In the genomic region with DNA sequence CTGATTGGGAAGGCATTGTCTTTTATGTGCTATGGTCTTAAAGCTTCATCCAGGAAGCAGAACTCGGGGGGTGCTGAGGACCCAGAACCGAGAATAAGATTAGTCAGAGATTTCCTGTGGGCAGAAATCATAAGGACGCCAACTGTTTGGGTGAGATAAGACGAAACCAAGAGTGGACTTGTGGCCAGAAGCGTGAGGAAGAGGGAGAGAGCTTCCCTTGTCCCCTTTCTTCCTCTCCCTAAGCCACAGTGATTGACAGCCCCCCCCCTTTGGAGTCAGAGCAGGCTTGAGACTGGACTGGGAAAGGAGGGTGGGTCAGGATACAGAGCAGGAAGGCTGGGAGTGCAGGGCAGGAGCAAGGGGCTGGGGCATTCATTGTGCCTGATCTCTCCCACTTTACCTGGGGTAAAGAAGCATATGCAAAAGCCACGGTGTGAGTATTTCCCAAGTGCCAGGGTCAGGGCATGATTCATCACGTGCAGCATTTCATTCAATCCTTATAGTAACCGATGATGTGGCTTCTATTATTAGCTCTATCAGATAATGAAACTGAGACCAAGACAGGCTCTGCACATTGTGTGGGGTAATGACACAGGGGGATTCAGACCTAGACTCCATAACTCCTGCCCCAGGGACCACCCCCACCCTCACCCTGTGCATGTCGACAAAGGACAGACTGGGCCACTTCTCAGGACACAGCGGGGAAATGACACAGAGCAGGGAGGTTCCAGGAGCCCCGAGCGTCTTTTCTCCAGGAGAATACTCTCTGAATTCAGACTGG, we compare ENCODE assay signal across 9 cellular contexts. TPM values are rescaled to one million over a fixed set of nuclear protein-coding genes. Genes with fewer than 3 reads are reported as not detected.
DNase-seq lines count a peak whose midpoint lies in the region; ATAC-seq and TF ChIP-seq lines count a peak whose summit lies in the region.
"Had no signal": no experiment of that assay in that cellular context is flagged by ENCODE, and none has a peak within 500 bp of the region (broad histone marks: within the 10 kb centered on the region; RNA-seq: fewer than 3 reads in every experiment).

No MANE protein-coding gene starts in this region.

- H2AFZ ChIP-seq in PC-9 = no peak overlapping the region

- H3K9me2 ChIP-seq in PC-9 (ENCODE audit: insufficient read depth) = no peaks in the 10 kb centered on the region

- H3K4me2 ChIP-seq in PC-9 = peak overlapping the region; percentile 33

- H3K27me3 ChIP-seq in PC-9 (ENCODE audit: insufficient read depth, low read depth) (no peaks in the 10 kb centered on the region), prostate gland (replicated peaks; ENCODE audit: insufficient read depth) (no peaks in the 10 kb centered on the region)

- no peak for TF ChIP-seq POLR2A in prostate gland (IDR thresholded peaks at IDR 0.05)

- 69% methylated on average over 12 of the region's 12 CpGs for WGBS in prostate gland

- H3K4me1 Mint-ChIP-seq in CD14-positive monocyte = peaks cover 88% of the 10 kb centered on the region

- H3K4me3 Mint-ChIP-seq in CD14-positive monocyte = peak overlapping the region; percentile 75 to 77

- 0 out of 2 replicates have a peak overlapping the region, but pooled peaks have one; percentile 20 for H3K27ac ChIP-seq in PC-9
- H3K27ac ChIP-seq in prostate gland = no peak overlapping the region

- peaks cover 3 to 9% (median 4%) of the 10 kb centered on the region in 7 donors for H3K9me3 Mint-ChIP-seq in CD14-positive monocyte

- no peaks in the 10 kb centered on the region for H3K79me2 ChIP-seq in PC-9 (ENCODE audit: low read depth)

- H3K36me3 ChIP-seq in PC-9 (ENCODE audit: low read depth) (no peaks in the 10 kb centered on the region), prostate gland (no peaks in the 10 kb centered on the region)

- H3K27me3 Mint-ChIP-seq in CD14-positive monocyte (ENCODE audit: low read depth in 3 of 3) = peaks cover 0 to 2% (median 0%) of the 10 kb centered on the region in 3 donors

- H3K36me3 Mint-ChIP-seq in CD14-positive monocyte = peaks cover 4 to 11% of the 10 kb centered on the region in 2 donors

- TF ChIP-seq CTCF in CD14-positive monocyte (IDR thresholded peaks at IDR 0.05) (no peak), PC-9 (conservative IDR thresholded peaks at IDR 0.05) (no peak), foreskin fibroblast (IDR thresholded peaks at IDR 0.05; ENCODE audit: low read depth, low read length) (no peak), prostate gland (IDR thresholded peaks at IDR 0.05) (no peak)

- DNase-seq in CD14-positive monocyte (ENCODE audit: low spot score) (peak; percentile 72), PC-9 (peak; percentile 18 to 66), foreskin fibroblast (peak; percentile 10 to 35), activated gamma-delta T cell (lab: John Stamatoyannopoulos, UW) (no peak), NCI-H2107 (lab: John Stamatoyannopoulos, UW) (no peak), prostate gland (ENCODE audit: low spot score) (no peak), kidney glomerular epithelial cell (lab: John Stamatoyannopoulos, UW) (no peak)

- no peaks in the 10 kb centered on the region for H3K9me3 ChIP-seq in PC-9 (ENCODE audit: insufficient read depth, low read depth)
- H3K9me3 ChIP-seq in prostate gland = no peaks in the 10 kb centered on the region

- POLR2A ChIA-PET in PC-9 (lab: Charles Lee; ENCODE audit: unreplicated experiment) = interaction anchor here (0.6 to 0.7 kb wide), 3 partner anchors 21 to 111 kb away, joined by 3 to 10 read pairs (median 4); no protein-coding TSS in a partner anchor

- ATAC-seq in GM21576 (IDR thresholded peaks at IDR 0.05; ENCODE audit: unreplicated experiment) = peak; percentile 51

- H3F3A ChIP-seq in PC-9 (ENCODE audit: insufficient read depth, low read depth) = peaks cover 15% of the 10 kb centered on the region

- BruUV-seq in PC-9 (replicated peaks; lab: Mats Ljungman, UMichigan) = no TSS peak

- intact Hi-C loops in CD14-positive monocyte (cut with micrococcal nuclease) (no loop called here), PC-9 (cut with micrococcal nuclease; ENCODE audit: unreplicated experiment) (no loop called here), prostate gland (cut with DNase I) (no loop called here)

- H3K4me3 ChIP-seq in PC-9 (no peak overlapping the region), foreskin fibroblast (ENCODE audit: low read depth in 1 of 2, low read length in 2 of 2) (no peak overlapping the region), prostate gland (no peak overlapping the region)

- peak overlapping the region; percentile 97 to 99 (median 99) for H3K27ac Mint-ChIP-seq in CD14-positive monocyte

- CTCF ChIA-PET in PC-9 (lab: Charles Lee) = interaction anchor here (0.8 kb wide), 1 partner anchor 12 kb away, joined by 3 read pairs; no protein-coding TSS in a partner anchor

- no peaks in the 10 kb centered on the region for H4K20me1 ChIP-seq in PC-9 (ENCODE audit: insufficient read depth)

- H3K4me1 ChIP-seq in PC-9 (replicated peaks; ENCODE audit: insufficient read depth) = peaks cover 22% of the 10 kb centered on the region
- H3K4me1 ChIP-seq in prostate gland (replicated peaks) = no peaks in the 10 kb centered on the region

RNA-seq across cellular contexts. Expression of a gene that starts 3.0 kb away (rescaled TPM):
- 100 to 1,000 TPM in 1 of 2 donors, 10 to 100 TPM in 1; 92.0 to 109 TPM for polyA plus RNA-seq in CD14-positive monocyte
- total RNA-seq in PC-9 (2021) = 5.0 and 8.4 TPM in 2 replicates
- 1 to 10 TPM; 3.7 to 4.4 TPM for total RNA-seq in prostate gland

RNA-seq across cellular contexts. Expression of a gene that starts 49.4 kb away (rescaled TPM):
- 10 to 100 TPM; 11.0 to 18.2 TPM for polyA plus RNA-seq in CD14-positive monocyte
- 29.6 and 38.7 TPM in 2 replicates for total RNA-seq in PC-9 (2021)
- 100 to 1,000 TPM; 139 to 221 TPM for total RNA-seq in prostate gland

RNA-seq across cellular contexts. Expression of a gene that starts 56.6 kb away (rescaled TPM):
- polyA plus RNA-seq in CD14-positive monocyte = not detected
- total RNA-seq in PC-9 (2021) (not detected in 2 replicates), prostate gland (not detected)
- total RNA-seq: activated CD8-positive, alpha-beta memory T cell treated with anti-CD3 and anti-CD28 coated beads for 36 hours had no signal

Comparison
In these comparisons a context has a peak if more than half of its experiments do, and no peak if none do; other contexts are left out.
1. DNase-seq: peak in CD14-positive monocyte (single experiment), PC-9 (2 of 2) and foreskin fibroblast (2 of 2); none in activated gamma-delta T cell (single experiment), NCI-H2107 (single experiment), prostate gland (single experiment) and kidney glomerular epithelial cell (single experiment).